32 cellular contexts compared by ENCODE assay signal in the genomic region with DNA sequence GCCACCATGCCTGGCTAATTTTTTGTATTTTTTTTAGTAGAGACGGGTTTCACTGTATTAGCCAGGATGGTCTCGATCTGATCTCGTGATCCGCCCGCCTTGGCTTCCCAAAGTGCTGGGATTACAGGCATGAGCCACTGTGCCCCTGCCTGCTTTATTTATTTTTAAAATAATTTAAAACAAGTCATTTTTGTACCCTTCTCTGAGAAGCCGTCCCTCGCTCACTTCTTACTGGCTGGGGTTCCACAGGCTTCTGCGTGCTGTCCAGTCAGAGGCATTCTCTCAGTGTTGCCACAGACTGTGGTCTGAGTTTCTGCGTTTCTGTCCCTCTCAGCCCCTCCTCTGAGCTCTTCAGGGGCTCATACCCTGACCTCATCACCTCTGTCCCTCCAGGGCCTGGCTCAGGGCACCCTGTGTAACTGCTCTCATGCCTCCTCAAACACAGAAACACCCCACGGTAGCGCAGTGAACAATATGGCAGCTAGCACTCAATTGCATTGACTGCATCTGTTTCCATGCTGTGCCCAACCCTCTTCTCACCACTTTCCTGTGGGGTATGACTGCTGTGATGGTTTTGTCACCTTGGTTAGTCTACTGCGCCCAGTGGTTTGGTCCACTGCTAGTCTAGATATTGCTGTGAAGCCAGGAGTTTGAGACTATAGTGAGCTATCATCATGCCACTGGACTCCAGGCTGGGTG. TPM values are rescaled to one million over a fixed set of nuclear protein-coding genes. Genes with fewer than 3 reads are reported as not detected.
A peak's percentile ranks its signal among the peaks of the same experiment; 100 is the strongest.
DNase-seq lines count a peak whose midpoint lies in the region; FAIRE-seq and TF ChIP-seq lines count a peak whose summit lies in the region.
"Had no signal": no experiment of that assay in that cellular context is flagged by ENCODE, and none has a peak within 500 bp of the region (broad histone marks: within the 10 kb centered on the region; RNA-seq: fewer than 3 reads in every experiment).

No MANE protein-coding gene starts in this region.

- peaks cover 26% of the 10 kb centered on the region for H3K27me3 Mint-ChIP-seq in endodermal cell (ENCODE audit: insufficient read depth)
- peaks cover 15% of the 10 kb centered on the region for H3K27me3 Mint-ChIP-seq in neural progenitor cell (ENCODE audit: insufficient read depth, low read depth)

- H3K9ac ChIP-seq in endodermal cell (ENCODE audit: extremely low read depth, low read length, poor library complexity, severe bottlenecking) (no peak overlapping the region), neural progenitor cell (no peak overlapping the region)

- DNase-seq in activated effector memory CD4-positive, alpha-beta T cell treated with anti-CD3 and anti-CD28 coated beads, Interleukin-2, amount 50 U/mL, for 16 hours: peak; percentile 27
- DNase-seq in activated effector memory CD4-positive, alpha-beta T cell treated with Interleukin-2 at 50 U/mL for 16 hours: no peak
- DNase-seq in endodermal cell (peak; percentile 30), neural progenitor cell (ENCODE audit: low spot score) (no peak), testis (peak; percentile 3), HK-2 (ENCODE audit: unreplicated experiment) (no peak), GM12892 (ENCODE audit: insufficient read length) (no peak), DMS53 treated with DMSO at 0.1 percent for 48 hours (lab: John Stamatoyannopoulos, UW; ENCODE audit: unreplicated experiment) (no peak)
- DNase-seq: activated naive CD4-positive, alpha-beta T cell treated with Interleukin-2 at 50 U/mL for 16 hours; activated T-cell treated with anti-CD3 and anti-CD28 coated beads, Interleukin-2, amount 50 U/mL, for 4 hours; AML-193; amniotic stem cell; brain microvascular endothelial cell; Calu3; CD4-positive, CD25-positive, alpha-beta regulatory T cell; DND-41; hippocampal formation; Kasumi-1; left colon; MV-4-11; NCI-H1436; NCI-H226; NCI-H69; nucleus accumbens; SJCRH30; small intestine; stimulated activated naive CD4-positive, alpha-beta T cell treated with Interleukin-2 at 50 U/mL for 16 hours; SW 1271 had no signal

- H3K9me3 ChIP-seq in endodermal cell (ENCODE audit: control insufficient read depth, low read length): no peaks in the 10 kb centered on the region
- H3K9me3 ChIP-seq in neural progenitor cell (ENCODE audit: low read depth): no peaks in the 10 kb centered on the region
- H3K9me3 ChIP-seq in testis: no peaks in the 10 kb centered on the region
- H3K9me3 ChIP-seq: SJCRH30, thoracic aorta had no signal

- no peaks in the 10 kb centered on the region for H3F3A ChIP-seq in neural progenitor cell (ENCODE audit: low read depth)

- H3K4me1 Mint-ChIP-seq in endodermal cell: peaks cover 4% of the 10 kb centered on the region
- peaks cover 2% of the 10 kb centered on the region for H3K4me1 Mint-ChIP-seq in neural progenitor cell
- H3K4me1 Mint-ChIP-seq: CD4-positive, CD25-positive, alpha-beta regulatory T cell; GM23338 had no signal

- H3K27ac ChIP-seq in endodermal cell (ENCODE audit: low read depth, low read length) (no peak overlapping the region), neural progenitor cell (no peak overlapping the region), testis (no peak overlapping the region)
- H3K27ac ChIP-seq: brain microvascular endothelial cell, SJCRH30, thoracic aorta had no signal

- no peak for TF ChIP-seq POLR2A in testis (IDR thresholded peaks at IDR 0.05)
- no peak for TF ChIP-seq POLR2A in GM12892 (IDR thresholded peaks at IDR 0.05; ENCODE audit: low read depth, low read length)

- H2AFZ ChIP-seq in neural progenitor cell (replicated peaks): no peak overlapping the region
- H2AFZ ChIP-seq: GM23338 had no signal

- H3K9me3 Mint-ChIP-seq in endodermal cell: peaks cover 2% of the 10 kb centered on the region
- H3K9me3 Mint-ChIP-seq in neural progenitor cell: no peaks in the 10 kb centered on the region
- H3K9me3 Mint-ChIP-seq: GM23338 had no signal

- H3K4me1 ChIP-seq in endodermal cell (ENCODE audit: control insufficient read depth, insufficient read depth, low read length): no peaks in the 10 kb centered on the region
- H3K4me1 ChIP-seq in neural progenitor cell: no peaks in the 10 kb centered on the region
- H3K4me1 ChIP-seq in testis: peaks cover 3% of the 10 kb centered on the region

- intact Hi-C loops in testis (cut with DNase I; ENCODE audit: low total_unique reads): no loop called here

- H3K36me3 Mint-ChIP-seq in endodermal cell (ENCODE audit: low read depth) (no peaks in the 10 kb centered on the region), neural progenitor cell (no peaks in the 10 kb centered on the region)
- H3K36me3 Mint-ChIP-seq: CD4-positive, CD25-positive, alpha-beta regulatory T cell had no signal

- no peak overlapping the region for H3K27ac Mint-ChIP-seq in endodermal cell
- H3K27ac Mint-ChIP-seq in neural progenitor cell: no peak overlapping the region
- H3K27ac Mint-ChIP-seq: CD4-positive, CD25-positive, alpha-beta regulatory T cell; GM23338 had no signal

- H3K4me3 Mint-ChIP-seq in endodermal cell (no peak overlapping the region), neural progenitor cell (peak overlapping the region; percentile 15)
- H3K4me3 Mint-ChIP-seq: activated T-cell treated with anti-CD3 and anti-CD28 coated beads, Interleukin-2, amount 50 U/mL, for 4 hours; CD4-positive, CD25-positive, alpha-beta regulatory T cell; GM23338 had no signal

- H3K4me3 ChIP-seq in endodermal cell (ENCODE audit: low read length): no peak overlapping the region
- H3K4me3 ChIP-seq in neural progenitor cell: no peak overlapping the region
- no peak overlapping the region for H3K4me3 ChIP-seq in testis
- H3K4me3 ChIP-seq: GM23338, SJCRH30, thoracic aorta had no signal

- no peaks in the 10 kb centered on the region for H3K79me2 ChIP-seq in neural progenitor cell (ENCODE audit: low read depth)

- FAIRE-seq in GM12892 (lab: Jason Lieb, UNC): no peak
- FAIRE-seq: A204.1, GM19239, small intestine had no signal

- H3K4me2 ChIP-seq in neural progenitor cell: no peak overlapping the region
- H3K4me2 ChIP-seq: GM23338 had no signal

- WGBS in endodermal cell (ENCODE audit: insufficient coverage in 1 of 2, insufficient read length in 1 of 2), 2 experiments: 90 to 95% methylated on average over 8 to 12 of the region's 12 CpGs
- 91 to 95% methylated on average over 12 of the region's 12 CpGs for WGBS in testis, 2 donors

- no peaks in the 10 kb centered on the region for H3K36me3 ChIP-seq in endodermal cell (ENCODE audit: control insufficient read depth, insufficient read depth, low read length)
- no peaks in the 10 kb centered on the region for H3K36me3 ChIP-seq in neural progenitor cell
- H3K36me3 ChIP-seq in testis (ENCODE audit: low read depth, missing control alignments): no peaks in the 10 kb centered on the region
- H3K36me3 ChIP-seq: brain microvascular endothelial cell, SJCRH30, thoracic aorta had no signal

- TF ChIP-seq CTCF in endodermal cell (conservative IDR thresholded peaks at IDR 0.05): no peak
- no peak for TF ChIP-seq CTCF in neural progenitor cell (IDR thresholded peaks at IDR 0.05)
- TF ChIP-seq CTCF in testis (IDR thresholded peaks at IDR 0.05): no peak

- no peaks in the 10 kb centered on the region for H4K20me1 ChIP-seq in neural progenitor cell (ENCODE audit: low read depth)

- H3K27me3 ChIP-seq in endodermal cell (ENCODE audit: control insufficient read depth, insufficient read depth, low read length, poor library complexity, severe bottlenecking) (no peaks in the 10 kb centered on the region), neural progenitor cell (no peaks in the 10 kb centered on the region), testis (no peaks in the 10 kb centered on the region)
- H3K27me3 ChIP-seq: brain microvascular endothelial cell, SJCRH30 had no signal

RNA-seq across cellular contexts. Expression of gene SH3PXD2B, which starts 44.3 kb away (rescaled TPM):
- total RNA-seq in endodermal cell (10 to 100 TPM; 62.2 to 74.9 TPM), neural progenitor cell (ENCODE audit: low replicate concordance) (27.3 and 46.3 TPM in 2 replicates), testis (10 to 100 TPM; 18.3 to 29.4 TPM)
- 46.2 TPM for polyA plus RNA-seq in endodermal cell (2013, experiment 1 of 2)
- polyA plus RNA-seq in endodermal cell (2013, experiment 2 of 2): 45.0 TPM
- polyA plus RNA-seq in testis (ENCODE audit: insufficient read depth, low read depth, low replicate concordance): 20.2 TPM
- polyA plus RNA-seq in GM12892 (2012; ENCODE audit: missing spikeins): 0.95 TPM
- polyA plus RNA-seq: CD4-positive, CD25-positive, alpha-beta regulatory T cell had no signal

Comparison
In these comparisons a context has a peak if more than half of its experiments do, and no peak if none do; other contexts are left out.
1. DNase-seq: peak in activated effector memory CD4-positive, alpha-beta T cell treated with anti-CD3 and anti-CD28 coated beads, Interleukin-2, amount 50 U/mL, for 16 hours (single experiment), endodermal cell (single experiment) and testis (single experiment); none in activated effector memory CD4-positive, alpha-beta T cell treated with Interleukin-2 at 50 U/mL for 16 hours (single experiment), neural progenitor cell (single experiment), HK-2 (single experiment), GM12892 (single experiment) and DMS53 treated with DMSO at 0.1 percent for 48 hours (single experiment).